22 cellular contexts compared by ENCODE assay signal in genomic region chr12:111992464-111992863, GRCh38. TPM values are rescaled to one million over a fixed set of nuclear protein-coding genes. Genes with fewer than 3 reads are reported as not detected.
DNase-seq lines count a peak whose midpoint lies in the region; ATAC-seq, FAIRE-seq and TF ChIP-seq lines count a peak whose summit lies in the region.
"Had no signal": no experiment of that assay in that cellular context is flagged by ENCODE, and none has a peak within 500 bp of the region (broad histone marks: within the 10 kb centered on the region; RNA-seq: fewer than 3 reads in every experiment).

No MANE protein-coding gene starts in this region.

- no peaks in the 10 kb centered on the region for H3K4me1 ChIP-seq in neural progenitor cell
- H3K4me1 ChIP-seq: colonic mucosa had no signal

- in situ Hi-C loops in G401 (cut with HindIII; ENCODE audit: low sequenced_read_pairs) = no loop called here

- CTCF ChIA-PET in activated CD8-positive, alpha-beta T cell treated with anti-CD3 and anti-CD28 coated beads for 36 hours (lab: Charles Lee) = interaction anchor here (1.1 to 1.4 kb wide), 4 partner anchors 9 to 22 kb away, joined by 3 to 6 read pairs (median 4); partner anchors contain the start of genes ERP29 and TMEM116

- H3K4me3 ChIP-seq in neural progenitor cell = no peak overlapping the region
- H3K4me3 ChIP-seq: colonic mucosa, mucosa of descending colon, suprapubic skin had no signal

- no peak overlapping the region for H3K27ac ChIP-seq in neural progenitor cell
- H3K27ac ChIP-seq: colonic mucosa, suprapubic skin had no signal

- no peak overlapping the region for H3K4me2 ChIP-seq in neural progenitor cell

- no peaks in the 10 kb centered on the region for H3K27me3 ChIP-seq in neural progenitor cell
- H3K27me3 ChIP-seq: colonic mucosa, suprapubic skin had no signal

- FAIRE-seq in GM19239 (lab: Jason Lieb, UNC) = peak; percentile 66
- FAIRE-seq: endometrium, HTR-8/SVneo had no signal

- peak overlapping the region; percentile 35 for H3K27ac Mint-ChIP-seq in activated CD8-positive, alpha-beta T cell treated with anti-CD3 and anti-CD28 coated beads for 36 hours
- peak overlapping the region; percentile 78 to 97 (median 92) for H3K27ac Mint-ChIP-seq in naive thymus-derived CD8-positive, alpha-beta T cell
- H3K27ac Mint-ChIP-seq in neural progenitor cell = no peak overlapping the region
- H3K27ac Mint-ChIP-seq: brain had no signal

- no peaks in the 10 kb centered on the region for H3K9me3 ChIP-seq in neural progenitor cell (ENCODE audit: low read depth)
- H3K9me3 ChIP-seq: colonic mucosa, mucosa of descending colon, suprapubic skin had no signal

- peaks cover 8% of the 10 kb centered on the region for H3K36me3 Mint-ChIP-seq in activated T-cell treated with anti-CD3 and anti-CD28 coated beads, Interleukin-2, amount 50 U/mL, for 4 hours (ENCODE audit: insufficient read depth)
- H3K36me3 Mint-ChIP-seq in activated CD8-positive, alpha-beta T cell treated with anti-CD3 and anti-CD28 coated beads for 36 hours (ENCODE audit: low read depth) = peaks cover 4% of the 10 kb centered on the region
- peaks cover 0 to 12% (median 4%) of the 10 kb centered on the region in 3 donors for H3K36me3 Mint-ChIP-seq in naive thymus-derived CD8-positive, alpha-beta T cell
- H3K36me3 Mint-ChIP-seq in neural progenitor cell = peaks cover 13% of the 10 kb centered on the region

- no peaks in the 10 kb centered on the region for H3K79me2 ChIP-seq in neural progenitor cell (ENCODE audit: low read depth)

- H3K4me3 Mint-ChIP-seq in activated T-cell treated with anti-CD3 and anti-CD28 coated beads, Interleukin-2, amount 50 U/mL, for 4 hours = peak overlapping the region; percentile 37
- no peak overlapping the region for H3K4me3 Mint-ChIP-seq in activated CD8-positive, alpha-beta T cell treated with anti-CD3 and anti-CD28 coated beads for 36 hours
- H3K4me3 Mint-ChIP-seq in naive thymus-derived CD8-positive, alpha-beta T cell = peak overlapping the region; percentile 42 to 95 (median 85)
- H3K4me3 Mint-ChIP-seq in neural progenitor cell = no peak overlapping the region
- H3K4me3 Mint-ChIP-seq: brain had no signal

- H4K20me1 ChIP-seq in neural progenitor cell (ENCODE audit: low read depth) = no peaks in the 10 kb centered on the region

- H3F3A ChIP-seq in neural progenitor cell (ENCODE audit: low read depth) = no peaks in the 10 kb centered on the region

- no peaks in the 10 kb centered on the region for H3K36me3 ChIP-seq in neural progenitor cell
- H3K36me3 ChIP-seq: colonic mucosa had no signal

- H3K4me1 Mint-ChIP-seq in activated T-cell treated with anti-CD3 and anti-CD28 coated beads, Interleukin-2, amount 50 U/mL, for 4 hours (ENCODE audit: low read depth) = peaks cover 74% of the 10 kb centered on the region
- peaks cover 54% of the 10 kb centered on the region for H3K4me1 Mint-ChIP-seq in activated CD8-positive, alpha-beta T cell treated with anti-CD3 and anti-CD28 coated beads for 36 hours (ENCODE audit: low read depth)
- peaks cover 28 to 78% (median 71%) of the 10 kb centered on the region in 4 donors for H3K4me1 Mint-ChIP-seq in naive thymus-derived CD8-positive, alpha-beta T cell
- no peaks in the 10 kb centered on the region for H3K4me1 Mint-ChIP-seq in neural progenitor cell

- POLR2A ChIA-PET in activated CD8-positive, alpha-beta T cell treated with anti-CD3 and anti-CD28 coated beads for 36 hours (lab: Charles Lee) = interaction anchor here (0.6 to 3.5 kb wide), 3 partner anchors 9 to 262 kb away, joined by 3 to 27 read pairs (median 5); partner anchors contain the start of genes ERP29 and TMEM116
- POLR2A ChIA-PET in naive thymus-derived CD8-positive, alpha-beta T cell (lab: Charles Lee) = interaction anchor here (0.6 to 13.0 kb wide), 5 partner anchors 10 to 41 kb away, joined by 4 to 269 read pairs (median 5); partner anchors contain the start of genes ERP29 and TMEM116

- TF ChIP-seq CTCF in activated CD8-positive, alpha-beta T cell treated with anti-CD3 and anti-CD28 coated beads for 36 hours (IDR thresholded peaks at IDR 0.05) = no peak
- TF ChIP-seq CTCF in neural progenitor cell (IDR thresholded peaks at IDR 0.05) = no peak

- H2AFZ ChIP-seq in neural progenitor cell (replicated peaks) = no peak overlapping the region

- no peak overlapping the region for H3K9ac ChIP-seq in neural progenitor cell

- intact Hi-C loops in activated CD8-positive, alpha-beta T cell treated with anti-CD3 and anti-CD28 coated beads for 36 hours (cut with micrococcal nuclease) = no loop called here

- peak in 1 of 2 donors; percentile 29 for ATAC-seq in activated T-cell treated with anti-CD3 and anti-CD28 coated beads, Interleukin-2, amount 50 U/mL, for 4 hours
- ATAC-seq in activated CD8-positive, alpha-beta T cell treated with anti-CD3 and anti-CD28 coated beads for 36 hours = peak; percentile 22
- ATAC-seq in naive thymus-derived CD8-positive, alpha-beta T cell = no peak
- no peak for ATAC-seq in GM19035 (IDR thresholded peaks at IDR 0.05; ENCODE audit: unreplicated experiment)

- H3K9me3 Mint-ChIP-seq in activated T-cell treated with anti-CD3 and anti-CD28 coated beads, Interleukin-2, amount 50 U/mL, for 4 hours = no peaks in the 10 kb centered on the region
- no peaks in the 10 kb centered on the region for H3K9me3 Mint-ChIP-seq in activated CD8-positive, alpha-beta T cell treated with anti-CD3 and anti-CD28 coated beads for 36 hours
- H3K9me3 Mint-ChIP-seq in naive thymus-derived CD8-positive, alpha-beta T cell = no peaks in the 10 kb centered on the region
- no peaks in the 10 kb centered on the region for H3K9me3 Mint-ChIP-seq in neural progenitor cell
- H3K9me3 Mint-ChIP-seq: brain had no signal

- no peaks in the 10 kb centered on the region for H3K27me3 Mint-ChIP-seq in activated T-cell treated with anti-CD3 and anti-CD28 coated beads, Interleukin-2, amount 50 U/mL, for 4 hours (ENCODE audit: low read depth)
- no peaks in the 10 kb centered on the region for H3K27me3 Mint-ChIP-seq in activated CD8-positive, alpha-beta T cell treated with anti-CD3 and anti-CD28 coated beads for 36 hours
- H3K27me3 Mint-ChIP-seq in naive thymus-derived CD8-positive, alpha-beta T cell = no peaks in the 10 kb centered on the region
- H3K27me3 Mint-ChIP-seq in neural progenitor cell (ENCODE audit: insufficient read depth, low read depth) = no peaks in the 10 kb centered on the region
- H3K27me3 Mint-ChIP-seq: brain had no signal

- DNase-seq in activated T-cell treated with anti-CD3 and anti-CD28 coated beads, Interleukin-2, amount 50 U/mL, for 4 hours = no peak
- no peak for DNase-seq in activated T-cell treated with anti-CD3 and anti-CD28 coated beads, Interleukin-2, amount 50 U/mL, for 1 hour
- DNase-seq in GM19239 (ENCODE audit: insufficient read length, low spot score) (no peak), neural progenitor cell (ENCODE audit: low spot score) (no peak), G401 (ENCODE audit: low spot score) (no peak)
- DNase-seq in activated CD8-positive, alpha-beta T cell treated with anti-CD3 and anti-CD28 coated beads for 36 hours = no peak
- no peak for DNase-seq in naive thymus-derived CD8-positive, alpha-beta T cell
- DNase-seq: colonic mucosa; COR-L47; mucosa of descending colon; NCI-H1105 treated with DMSO at 0.1 percent for 48 hours; NCI-H2107; NCI-H524 treated with DMSO at 0.1 percent for 48 hours; nucleus accumbens; retina; SHP77; stimulated activated CD8-positive, alpha-beta memory T cell treated with anti-CD3 and anti-CD28 coated beads, Interleukin-4, amount 100 ng/mL, for 48 hours had no signal

RNA-seq across cellular contexts. Expression of gene TMEM116, which starts 20.5 kb away (rescaled TPM):
- total RNA-seq in activated T-cell treated with anti-CD3 and anti-CD28 coated beads, Interleukin-2, amount 50 U/mL, for 4 hours = 1 to 10 TPM; 3.6 to 5.8 (median 4.7) TPM
- 10 to 100 TPM; 13.8 to 16.3 TPM for total RNA-seq in activated CD8-positive, alpha-beta T cell treated with anti-CD3 and anti-CD28 coated beads for 36 hours
- total RNA-seq in naive thymus-derived CD8-positive, alpha-beta T cell = 10 to 100 TPM; 28.7 to 30.9 TPM
- 10 to 100 TPM; 12.0 to 15.6 (median 14.0) TPM for polyA plus RNA-seq in naive thymus-derived CD8-positive, alpha-beta T cell
- 24.5 and 28.4 TPM in 2 replicates for total RNA-seq in neural progenitor cell (ENCODE audit: low replicate concordance)
- 5.9 and 7.4 TPM in 2 replicates for total RNA-seq in G401 (2014; rRNA removed; shearing (Covaris generic))

RNA-seq across cellular contexts. Expression of gene ERP29, which starts 20.8 kb away (rescaled TPM):
- 10 to 100 TPM; 60.5 to 78.5 (median 75.8) TPM for total RNA-seq in activated T-cell treated with anti-CD3 and anti-CD28 coated beads, Interleukin-2, amount 50 U/mL, for 4 hours
- total RNA-seq in activated CD8-positive, alpha-beta T cell treated with anti-CD3 and anti-CD28 coated beads for 36 hours = 10 to 100 TPM; 82.9 to 83.7 TPM
- 100 to 1,000 TPM; 161 to 162 TPM for total RNA-seq in naive thymus-derived CD8-positive, alpha-beta T cell
- 100 to 1,000 TPM; 181 to 199 (median 190) TPM for polyA plus RNA-seq in naive thymus-derived CD8-positive, alpha-beta T cell
- total RNA-seq in neural progenitor cell (ENCODE audit: low replicate concordance) = 95.0 and 118 TPM in 2 replicates
- 131 and 159 TPM in 2 replicates for total RNA-seq in G401 (2014; rRNA removed; shearing (Covaris generic))

Comparison
In these comparisons a context has a peak if more than half of its experiments do, and no peak if none do; other contexts are left out.
1. H3K4me3 Mint-ChIP-seq: peak in activated T-cell treated with anti-CD3 and anti-CD28 coated beads, Interleukin-2, amount 50 U/mL, for 4 hours (single experiment) and naive thymus-derived CD8-positive, alpha-beta T cell (10 of 10); none in activated CD8-positive, alpha-beta T cell treated with anti-CD3 and anti-CD28 coated beads for 36 hours (single experiment) and neural progenitor cell (single experiment).